In the genomic region with DNA sequence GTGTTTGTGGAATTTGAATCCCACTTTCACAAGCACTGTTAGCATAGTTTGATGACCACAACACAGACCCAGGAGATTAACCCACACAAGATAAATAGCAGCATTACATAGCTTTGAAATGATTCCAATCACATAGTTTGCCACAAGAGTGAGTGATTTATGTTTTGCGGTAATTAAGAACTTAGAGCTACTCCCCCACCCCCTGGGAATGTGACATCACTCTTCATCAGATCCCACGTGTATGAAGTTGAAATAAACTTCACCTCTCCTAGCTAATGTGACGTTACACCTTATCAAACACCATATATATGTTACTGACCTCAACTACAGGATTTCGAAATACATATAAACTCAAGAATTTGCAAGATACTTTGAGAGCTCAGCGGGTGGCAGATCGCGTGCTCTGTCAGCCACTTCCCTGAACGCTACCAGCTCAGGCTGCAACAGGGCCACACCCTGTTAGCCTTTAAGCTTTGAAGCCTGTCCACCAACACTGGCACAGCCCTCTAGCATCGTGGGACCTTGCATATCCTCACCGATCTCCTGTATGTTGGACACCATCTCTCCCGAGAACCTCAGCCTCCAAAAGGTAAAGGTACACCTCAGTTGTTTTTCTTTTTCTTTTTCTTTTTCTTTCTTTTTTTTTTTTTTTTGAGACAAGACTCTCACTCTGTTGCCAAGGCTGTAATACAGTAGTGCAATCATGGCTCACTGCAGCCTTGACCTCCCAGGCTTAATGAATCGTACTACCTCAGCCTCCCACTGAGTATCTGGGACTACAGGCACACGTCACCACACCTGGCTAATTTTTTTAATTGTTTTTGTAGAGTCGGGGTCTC, we compare ENCODE assay signal across 7 cellular contexts. TPM values are rescaled to one million over a fixed set of nuclear protein-coding genes. Genes with fewer than 3 reads are reported as not detected.
A peak's percentile ranks its signal among the peaks of the same experiment; 100 is the strongest.
DNase-seq lines count a peak whose midpoint lies in the region; ATAC-seq, FAIRE-seq and TF ChIP-seq lines count a peak whose summit lies in the region.

No MANE protein-coding gene starts in this region.

- no peak overlapping the region for H3K9ac ChIP-seq in K562 (ENCODE audit: insufficient read depth in 1 of 2, low read depth in 2 of 2, low read length in 2 of 2)

- H3K4me1 Mint-ChIP-seq in naive thymus-derived CD4-positive, alpha-beta T cell, result peaks cover 11 to 38% (median 27%) of the 10 kb centered on the region in 7 donors
- peaks cover 24% of the 10 kb centered on the region for H3K4me1 Mint-ChIP-seq in activated naive CD4-positive, alpha-beta T cell treated with anti-CD3 and anti-CD28 coated beads for 36 hours (ENCODE audit: low read depth)

- POLR2A ChIA-PET in K562 (lab: Yijun Ruan, JAX), result interaction anchor here (0.6 kb wide), 1 partner anchor 97 kb away, joined by 3 read pairs; no protein-coding TSS in a partner anchor
- POLR2A ChIA-PET in naive thymus-derived CD4-positive, alpha-beta T cell (lab: Charles Lee), result interaction anchor here (0.8 kb wide), 1 partner anchor 60 kb away, joined by 3 read pairs; no protein-coding TSS in a partner anchor

- TF ChIP-seq RAD21 in K562 (CRISPR knock-in tag; conservative IDR thresholded peaks at IDR 0.05 in 1 of 2, IDR thresholded peaks at IDR 0.05 in 1 of 2), result no peak

- peaks cover 0 to 6% of the 10 kb centered on the region in 2 experiments; a peak in 1 of 5 replicates for H3K27me3 ChIP-seq in K562 (ENCODE audit: control insufficient read depth in 2 of 2, insufficient read depth in 2 of 2, low read length in 2 of 2)
- no peaks in the 10 kb centered on the region for H3K27me3 ChIP-seq in naive thymus-derived CD4-positive, alpha-beta T cell (ENCODE audit: control insufficient read depth in 2 of 2, insufficient read depth in 2 of 2, low read length in 2 of 2)

- peak overlapping the region; percentile 61; the same call in 1 of the 2 replicates for H2AFZ ChIP-seq in K562 (ENCODE audit: low read depth, low read length)

- H3K4me1 ChIP-seq in K562 (replicated peaks in 1 of 2; ENCODE audit: control insufficient read depth in 2 of 2, insufficient read depth in 2 of 2, low read length in 2 of 2), result peaks cover 6 to 7% of the 10 kb centered on the region in 2 experiments; a peak in 4 of 5 replicates
- H3K4me1 ChIP-seq in naive thymus-derived CD4-positive, alpha-beta T cell (ENCODE audit: control insufficient read depth in 2 of 2, insufficient read depth in 2 of 2, low read length in 2 of 2), result peaks cover 0 to 14% of the 10 kb centered on the region in 2 donors

- peaks cover 6% of the 10 kb centered on the region; the same call in 2 of the 3 replicates for H3K79me2 ChIP-seq in K562 (ENCODE audit: control insufficient read depth, insufficient read depth, low read length)

- H3K4me3 Mint-ChIP-seq in naive thymus-derived CD4-positive, alpha-beta T cell, result peak overlapping the region; percentile 23 to 74 (median 56)
- no peak overlapping the region for H3K4me3 Mint-ChIP-seq in activated naive CD4-positive, alpha-beta T cell treated with anti-CD3 and anti-CD28 coated beads for 36 hours

- H3K9me3 ChIP-seq in K562 (replicated peaks; ENCODE audit: control insufficient read depth, insufficient read depth, low read depth, low read length), result no peaks in the 10 kb centered on the region
- no peaks in the 10 kb centered on the region for H3K9me3 ChIP-seq in naive thymus-derived CD4-positive, alpha-beta T cell (ENCODE audit: control insufficient read depth in 2 of 3, low read length in 3 of 3)

- no peaks in the 10 kb centered on the region for H4K20me1 ChIP-seq in K562 (replicated peaks; ENCODE audit: control insufficient read depth, insufficient read depth, low read length)

- CTCF ChIA-PET in K562 (lab: Yijun Ruan, JAX; ENCODE audit: low intra/inter-chr PET ratio), result no interaction called here
- CTCF ChIA-PET in naive thymus-derived CD4-positive, alpha-beta T cell (lab: Charles Lee), result no interaction called here
- CTCF ChIA-PET in activated naive CD4-positive, alpha-beta T cell treated with anti-CD3 and anti-CD28 coated beads for 36 hours (lab: Charles Lee), result interaction anchor here (0.6 kb wide), 1 partner anchor 113 kb away, joined by 3 read pairs; no protein-coding TSS in a partner anchor

- no peak for ATAC-seq in K562
- ATAC-seq in naive thymus-derived CD4-positive, alpha-beta T cell, result no peak
- no peak for ATAC-seq in GM18868 (IDR thresholded peaks at IDR 0.05; ENCODE audit: unreplicated experiment)

- TF ChIP-seq EP300 in K562 (IDR thresholded peaks at IDR 0.05; ENCODE audit: low read length), result no peak

- H3K27me3 Mint-ChIP-seq in naive thymus-derived CD4-positive, alpha-beta T cell, result peaks cover 0 to 25% (median 5%) of the 10 kb centered on the region in 5 donors
- peaks cover 6% of the 10 kb centered on the region for H3K27me3 Mint-ChIP-seq in activated naive CD4-positive, alpha-beta T cell treated with anti-CD3 and anti-CD28 coated beads for 36 hours (ENCODE audit: low read depth)

- 5% methylated on average over 13 of the region's 14 CpGs for WGBS in K562 (ENCODE audit: insufficient coverage, low coverage, missing lambda C conversion rate)

- H3K9me1 ChIP-seq in K562 (ENCODE audit: control insufficient read depth, insufficient read depth, low read length), result no peaks in the 10 kb centered on the region

- in situ Hi-C loops in K562 (cut with MboI), result no loop called here

- intact Hi-C loops in K562 (cut with micrococcal nuclease), result no loop called here
- intact Hi-C loops in naive thymus-derived CD4-positive, alpha-beta T cell (cut with micrococcal nuclease), result loop anchor here (2.0 to 5.0 kb wide), 3 partner anchors 21 to 1926 kb away; partner anchors contain the start of genes GKAP1 (in 1 of the 2) and ISCA1 (in 1 of the 2)
- intact Hi-C loops in activated naive CD4-positive, alpha-beta T cell treated with anti-CD3 and anti-CD28 coated beads for 36 hours (cut with micrococcal nuclease), result no loop called here

- no TSS peak for BruUV-seq in K562 (replicated peaks; lab: Mats Ljungman, UMichigan)

- peak overlapping the region; percentile 38; the same call in 1 of the 2 replicates for H3K4me2 ChIP-seq in K562 (ENCODE audit: insufficient read depth, low read length)

- H3K36me3 ChIP-seq in K562 (ENCODE audit: control insufficient read depth, insufficient read depth, low read length), result no peaks in the 10 kb centered on the region
- H3K36me3 ChIP-seq in naive thymus-derived CD4-positive, alpha-beta T cell (ENCODE audit: control insufficient read depth in 2 of 3, insufficient read depth in 3 of 3, low read length in 3 of 3), result no peaks in the 10 kb centered on the region

- FAIRE-seq in GM12891 (lab: Jason Lieb, UNC), result peak; percentile 90
- peak; percentile 32 for FAIRE-seq in K562 (lab: Jason Lieb, UNC)

- H3K4me3 ChIP-seq in K562, result no peak overlapping the region
- H3K4me3 ChIP-seq in naive thymus-derived CD4-positive, alpha-beta T cell (ENCODE audit: low read length), result no peak overlapping the region

- no peaks in the 10 kb centered on the region for H3K36me3 Mint-ChIP-seq in naive thymus-derived CD4-positive, alpha-beta T cell
- no peaks in the 10 kb centered on the region for H3K36me3 Mint-ChIP-seq in activated naive CD4-positive, alpha-beta T cell treated with anti-CD3 and anti-CD28 coated beads for 36 hours (ENCODE audit: low read depth)

- no peak for TF ChIP-seq POLR2A in GM12891 (IDR thresholded peaks at IDR 0.05; ENCODE audit: low read depth, low read length)
- TF ChIP-seq POLR2A in K562 (conservative IDR thresholded peaks at IDR 0.05), result no peak

- TF ChIP-seq CTCF in K562 (IDR thresholded peaks at IDR 0.05 in 2 of 3, conservative IDR thresholded peaks at IDR 0.05 in 1 of 3; ENCODE audit: insufficient read depth in 2 of 3, low read depth in 1 of 3, low read length in 3 of 3), result no peak

- no peak overlapping the region for H3K27ac ChIP-seq in K562 (ENCODE audit: extremely low read depth, low read depth, low read length)
- H3K27ac ChIP-seq in naive thymus-derived CD4-positive, alpha-beta T cell (ENCODE audit: low read depth, low read length), result no peak overlapping the region

- H3K9me3 Mint-ChIP-seq in naive thymus-derived CD4-positive, alpha-beta T cell, result no peaks in the 10 kb centered on the region
- H3K9me3 Mint-ChIP-seq in activated naive CD4-positive, alpha-beta T cell treated with anti-CD3 and anti-CD28 coated beads for 36 hours, result no peaks in the 10 kb centered on the region

- DNase-seq in GM12891 (ENCODE audit: insufficient read length, low spot score) (no peak), NCI-H2227 (lab: John Stamatoyannopoulos, UW; ENCODE audit: unreplicated experiment) (peak; percentile 10), K562 (ENCODE audit: extremely low read depth in 1 of 4, low spot score in 3 of 4) (peak; percentile 11 to 37 (median 13)), NCI-H1105 (lab: John Stamatoyannopoulos, UW) (no peak)
- no peak for DNase-seq in naive thymus-derived CD4-positive, alpha-beta T cell
- DNase-seq in activated naive CD4-positive, alpha-beta T cell treated with anti-CD3 and anti-CD28 coated beads for 36 hours, result no peak

- H3K27ac Mint-ChIP-seq in naive thymus-derived CD4-positive, alpha-beta T cell, result peak overlapping the region in 7 of 9 donors; percentile 32 to 90 (median 64)
- no peak overlapping the region for H3K27ac Mint-ChIP-seq in activated naive CD4-positive, alpha-beta T cell treated with anti-CD3 and anti-CD28 coated beads for 36 hours

RNA-seq across cellular contexts. Expression of gene AGTPBP1, which starts 1.8 kb away (rescaled TPM):
- polyA plus RNA-seq in GM12891 (2012; ENCODE audit: low read depth, missing spikeins), result 12.3 TPM
- total RNA-seq in K562 (2011; cell fraction: chromatin; rRNA removed; ENCODE audit: low replicate concordance), result 8.1 and 21.7 TPM in 2 replicates
- 2.5 and 2.9 TPM in 2 replicates for total RNA-seq in K562 (2011; cell fraction: nucleolus; rRNA removed)
- total RNA-seq in K562 (2011; cell fraction: nucleoplasm; rRNA removed), result 7.2 and 7.7 TPM in 2 replicates
- total RNA-seq in K562 (2014; rRNA removed) (3.0 and 3.9 TPM in 2 replicates), K562 (2014; rRNA removed; fragmentation: Illumina TruSeq; extraction: Trizol) (7.9 and 9.2 TPM in 2 replicates), K562 (2015; rRNA removed; fragmentation: Illumina TruSeq; extraction: Trizol) (4.8 and 5.3 TPM in 2 replicates), K562 (2021) (5.5 and 5.7 TPM in 2 replicates)
- polyA plus RNA-seq in K562 (2011; rRNA removed) (3.0 and 6.3 TPM in 2 replicates), K562 (2014; fragmentation: Illumina TruSeq; extraction: Trizol) (4.6 and 5.2 TPM in 2 replicates), K562 (2014; fragmentation: Nextera tagmentation; extraction: Ambion mirVana) (1 to 10 TPM; 1.4 to 1.6 TPM), K562 (2014; rRNA removed) (3.5 and 3.6 TPM in 2 replicates)
- 0.60 and 1.5 TPM in 2 replicates for polyA plus RNA-seq in K562 (2011; cell fraction: cytosol; rRNA removed)
- 2.5 and 2.7 TPM in 2 replicates for polyA plus RNA-seq in K562 (2011; cell fraction: nucleus; rRNA removed)
- polyA plus RNA-seq in K562 (2012), result 2.4 and 3.0 TPM in 2 replicates
- polyA minus RNA-seq in K562 (2011; rRNA and poly(A)+ RNA removed), result 8.2 and 10.0 TPM in 2 replicates
- polyA minus RNA-seq in K562 (2011; cell fraction: cytosol; rRNA and poly(A)+ RNA removed), result 2.5 and 3.3 TPM in 2 replicates
- polyA minus RNA-seq in K562 (2011; cell fraction: nucleus; rRNA and poly(A)+ RNA removed), result 3.5 and 5.3 TPM in 2 replicates
- total RNA-seq in naive thymus-derived CD4-positive, alpha-beta T cell, result 10 to 100 TPM; 31.9 to 85.7 (median 59.6) TPM
- polyA plus RNA-seq in naive thymus-derived CD4-positive, alpha-beta T cell, result 10 to 100 TPM; 28.2 to 28.5 TPM
- total RNA-seq in activated naive CD4-positive, alpha-beta T cell treated with anti-CD3 and anti-CD28 coated beads for 36 hours, result 10 to 100 TPM; 37.6 to 39.0 TPM

Comparison
In these comparisons a context has a peak if more than half of its experiments do, and no peak if none do; other contexts are left out.
1. DNase-seq: peak in NCI-H2227 (single experiment) and K562 (4 of 4); none in GM12891 (single experiment), naive thymus-derived CD4-positive, alpha-beta T cell (0 of 9), NCI-H1105 (single experiment) and activated naive CD4-positive, alpha-beta T cell treated with anti-CD3 and anti-CD28 coated beads for 36 hours (single experiment).
2. intact Hi-C loops: an anchor here in naive thymus-derived CD4-positive, alpha-beta T cell (2.0 to 5.0 kb wide); none called in K562 and activated naive CD4-positive, alpha-beta T cell treated with anti-CD3 and anti-CD28 coated beads for 36 hours.